ENCODE assay signal across 10 cellular contexts in the genomic region with DNA sequence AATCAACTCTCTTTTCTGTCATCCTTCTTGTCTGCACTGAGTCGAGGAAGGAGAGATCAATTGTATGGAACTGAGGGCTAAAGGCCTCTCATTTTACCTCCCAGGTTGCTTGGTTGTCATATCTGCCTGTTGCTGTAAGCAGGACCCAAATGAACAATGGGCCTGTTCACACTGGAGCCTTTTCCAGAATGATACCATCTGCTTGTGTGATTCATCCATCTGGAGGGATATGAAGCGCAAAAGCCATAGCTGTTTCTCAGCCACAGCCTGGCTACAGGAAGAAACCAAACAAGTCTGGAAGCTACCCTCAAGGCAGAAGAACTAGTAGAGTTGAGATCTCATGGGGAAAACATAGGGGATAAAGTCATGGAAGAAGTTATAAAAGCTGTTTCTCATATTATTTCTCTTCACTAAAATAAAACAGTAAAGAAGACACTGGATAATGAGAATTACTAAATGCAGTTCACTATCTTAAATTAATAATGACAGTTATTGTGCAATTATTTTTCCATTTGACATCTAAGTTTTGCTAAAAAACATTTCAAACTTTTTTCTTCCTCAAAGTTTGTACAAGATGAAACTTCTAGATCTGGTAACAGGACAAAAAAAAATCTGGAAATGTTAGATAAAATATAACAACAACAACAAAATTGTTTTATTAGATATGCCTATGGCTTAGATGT.
DNase-seq lines count a peak whose midpoint lies in the region; ATAC-seq and TF ChIP-seq lines count a peak whose summit lies in the region.
"Had no signal": no experiment of that assay in that cellular context is flagged by ENCODE, and none has a peak within 500 bp of the region (broad histone marks: within the 10 kb centered on the region; RNA-seq: fewer than 3 reads in every experiment).

No MANE protein-coding gene starts in this region.

- H3K36me3 Mint-ChIP-seq in GM23338 (ENCODE audit: low read depth) = no peaks in the 10 kb centered on the region
- H3K36me3 Mint-ChIP-seq in naive thymus-derived CD8-positive, alpha-beta T cell = no peaks in the 10 kb centered on the region

- intact Hi-C loops in sciatic nerve (cut with DNase I) = no loop called here

- H3K4me2 ChIP-seq in GM23338 = no peak overlapping the region

- H3K27me3 Mint-ChIP-seq in GM23338 (ENCODE audit: insufficient read depth, low read depth, poor library complexity) = peaks cover 2% of the 10 kb centered on the region
- no peaks in the 10 kb centered on the region for H3K27me3 Mint-ChIP-seq in naive thymus-derived CD8-positive, alpha-beta T cell
- H3K27me3 Mint-ChIP-seq: activated CD8-positive, alpha-beta T cell treated with anti-CD3 and anti-CD28 coated beads for 36 hours had no signal

- H3K9me3 Mint-ChIP-seq in GM23338 = no peaks in the 10 kb centered on the region
- H3K9me3 Mint-ChIP-seq in naive thymus-derived CD8-positive, alpha-beta T cell = no peaks in the 10 kb centered on the region
- H3K9me3 Mint-ChIP-seq: activated CD8-positive, alpha-beta T cell treated with anti-CD3 and anti-CD28 coated beads for 36 hours had no signal

- H2AFZ ChIP-seq in GM23338 = peak overlapping the region; percentile 63

- DNase-seq in GM23338 (ENCODE audit: low spot score) (no peak), foreskin fibroblast (peak; percentile 47 to 77), sciatic nerve (ENCODE audit: low spot score) (no peak), activated gamma-delta T cell treated with Interleukin-2 at 50 U/mL for 16 hours (no peak), NCI-H2227 (lab: John Stamatoyannopoulos, UW; ENCODE audit: unreplicated experiment) (no peak)
- DNase-seq in naive thymus-derived CD8-positive, alpha-beta T cell = no peak
- no peak for DNase-seq in activated CD8-positive, alpha-beta memory T cell treated with anti-CD3 and anti-CD28 coated beads, Interleukin-2, amount 50 U/mL, for 48 hours
- DNase-seq: activated CD8-positive, alpha-beta T cell treated with anti-CD3 and anti-CD28 coated beads for 36 hours; NCI-H510A had no signal

- no peak overlapping the region for H3K27ac ChIP-seq in GM23338 (ENCODE audit: low read depth)

- no peaks in the 10 kb centered on the region for H3F3A ChIP-seq in GM23338 (replicated peaks; ENCODE audit: low read depth)

- POLR2A ChIA-PET in naive thymus-derived CD8-positive, alpha-beta T cell (lab: Charles Lee) = no interaction called here

- TF ChIP-seq CTCF in GM23338 (conservative IDR thresholded peaks at IDR 0.05; ENCODE audit: low read depth in 2 of 2) (no peak), foreskin fibroblast (IDR thresholded peaks at IDR 0.05; ENCODE audit: low read depth, low read length) (no peak)

- no peaks in the 10 kb centered on the region for H3K36me3 ChIP-seq in GM23338 (ENCODE audit: insufficient read depth)

- no peaks in the 10 kb centered on the region for H3K79me2 ChIP-seq in GM23338 (replicated peaks; ENCODE audit: insufficient read depth)

- H3K4me1 Mint-ChIP-seq in GM23338 = no peaks in the 10 kb centered on the region
- peaks cover 0 to 3% (median 0%) of the 10 kb centered on the region in 4 donors for H3K4me1 Mint-ChIP-seq in naive thymus-derived CD8-positive, alpha-beta T cell

- no peak overlapping the region for H3K4me3 Mint-ChIP-seq in GM23338
- H3K4me3 Mint-ChIP-seq in naive thymus-derived CD8-positive, alpha-beta T cell = no peak overlapping the region
- H3K4me3 Mint-ChIP-seq: activated CD8-positive, alpha-beta T cell treated with anti-CD3 and anti-CD28 coated beads for 36 hours had no signal

- no peaks in the 10 kb centered on the region for H3K4me1 ChIP-seq in GM23338 (ENCODE audit: insufficient read depth)

- no peaks in the 10 kb centered on the region for H3K27me3 ChIP-seq in GM23338 (ENCODE audit: insufficient read depth)

- ATAC-seq in GM23338 (no peak), SK-N-SH treated with all-trans-retinoic acid at 6 μM for 48 hours (peak; percentile 85), sciatic nerve (peak; percentile 93)
- no peak for ATAC-seq in naive thymus-derived CD8-positive, alpha-beta T cell
- ATAC-seq: activated CD8-positive, alpha-beta T cell treated with anti-CD3 and anti-CD28 coated beads for 36 hours had no signal

- no peaks in the 10 kb centered on the region for H4K20me1 ChIP-seq in GM23338 (replicated peaks; ENCODE audit: insufficient read depth)

- no peak overlapping the region for H3K27ac Mint-ChIP-seq in GM23338
- no peak overlapping the region for H3K27ac Mint-ChIP-seq in naive thymus-derived CD8-positive, alpha-beta T cell
- H3K27ac Mint-ChIP-seq: activated CD8-positive, alpha-beta T cell treated with anti-CD3 and anti-CD28 coated beads for 36 hours had no signal

- H3K9me2 ChIP-seq in GM23338 (ENCODE audit: insufficient read depth) = no peaks in the 10 kb centered on the region

- no peak overlapping the region for H3K4me3 ChIP-seq in GM23338
- no peak overlapping the region for H3K4me3 ChIP-seq in foreskin fibroblast (ENCODE audit: low read depth in 1 of 2, low read length in 2 of 2)

TF ChIP-seq in GM23338, 12 proteins besides CTCF, POLR2A, EP300 and RAD21 (continues in another document):
- no peak for TF ChIP-seq POLR2AphosphoS5 (IDR thresholded peaks at IDR 0.05; ENCODE audit: low read depth)
- no peak for TF ChIP-seq CREB1 (CRISPR knock-in tag; IDR thresholded peaks at IDR 0.05; ENCODE audit: low read depth)
- TF ChIP-seq ZNF331 (CRISPR knock-in tag; IDR thresholded peaks at IDR 0.05; ENCODE audit: low read depth) = no peak
- TF ChIP-seq JUNB (IDR thresholded peaks at IDR 0.05; ENCODE audit: unreplicated experiment) = no peak

TF ChIP-seq in SK-N-SH treated with all-trans-retinoic acid at 6 μM for 48 hours, 23 proteins besides CTCF, POLR2A, EP300 and RAD21:
- TF ChIP-seq, protein P1, sequence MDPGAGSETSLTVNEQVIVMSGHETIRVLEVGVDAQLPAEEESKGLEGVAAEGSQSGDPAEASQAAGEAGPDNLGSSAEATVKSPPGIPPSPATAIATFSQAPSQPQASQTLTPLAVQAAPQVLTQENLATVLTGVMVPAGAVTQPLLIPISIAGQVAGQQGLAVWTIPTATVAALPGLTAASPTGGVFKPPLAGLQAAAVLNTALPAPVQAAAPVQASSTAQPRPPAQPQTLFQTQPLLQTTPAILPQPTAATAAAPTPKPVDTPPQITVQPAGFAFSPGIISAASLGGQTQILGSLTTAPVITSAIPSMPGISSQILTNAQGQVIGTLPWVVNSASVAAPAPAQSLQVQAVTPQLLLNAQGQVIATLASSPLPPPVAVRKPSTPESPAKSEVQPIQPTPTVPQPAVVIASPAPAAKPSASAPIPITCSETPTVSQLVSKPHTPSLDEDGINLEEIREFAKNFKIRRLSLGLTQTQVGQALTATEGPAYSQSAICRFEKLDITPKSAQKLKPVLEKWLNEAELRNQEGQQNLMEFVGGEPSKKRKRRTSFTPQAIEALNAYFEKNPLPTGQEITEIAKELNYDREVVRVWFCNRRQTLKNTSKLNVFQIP (CRISPR knock-in tag; IDR thresholded peaks at IDR 0.05; ENCODE audit: borderline replicate concordance, low read depth) = 0 out of 2 replicates have a peak, but pooled peaks have one; percentile 14
- TF ChIP-seq, protein P2, sequence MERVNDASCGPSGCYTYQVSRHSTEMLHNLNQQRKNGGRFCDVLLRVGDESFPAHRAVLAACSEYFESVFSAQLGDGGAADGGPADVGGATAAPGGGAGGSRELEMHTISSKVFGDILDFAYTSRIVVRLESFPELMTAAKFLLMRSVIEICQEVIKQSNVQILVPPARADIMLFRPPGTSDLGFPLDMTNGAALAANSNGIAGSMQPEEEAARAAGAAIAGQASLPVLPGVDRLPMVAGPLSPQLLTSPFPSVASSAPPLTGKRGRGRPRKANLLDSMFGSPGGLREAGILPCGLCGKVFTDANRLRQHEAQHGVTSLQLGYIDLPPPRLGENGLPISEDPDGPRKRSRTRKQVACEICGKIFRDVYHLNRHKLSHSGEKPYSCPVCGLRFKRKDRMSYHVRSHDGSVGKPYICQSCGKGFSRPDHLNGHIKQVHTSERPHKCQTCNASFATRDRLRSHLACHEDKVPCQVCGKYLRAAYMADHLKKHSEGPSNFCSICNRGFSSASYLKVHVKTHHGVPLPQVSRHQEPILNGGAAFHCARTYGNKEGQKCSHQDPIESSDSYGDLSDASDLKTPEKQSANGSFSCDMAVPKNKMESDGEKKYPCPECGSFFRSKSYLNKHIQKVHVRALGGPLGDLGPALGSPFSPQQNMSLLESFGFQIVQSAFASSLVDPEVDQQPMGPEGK (CRISPR knock-in tag; IDR thresholded peaks at IDR 0.05; ENCODE audit: borderline replicate concordance) = no peak
- TF ChIP-seq CSDC2 (CRISPR knock-in tag; IDR thresholded peaks at IDR 0.05) = 0 out of 2 replicates have a peak, but pooled peaks have one; percentile 66
TF ChIP-seq in SK-N-SH treated with all-trans-retinoic acid at 6 μM for 48 hours: peak in this region for 2.

Comparison
In these comparisons a context has a peak if more than half of its experiments do, and no peak if none do; other contexts are left out.
1. ATAC-seq: peak in SK-N-SH treated with all-trans-retinoic acid at 6 μM for 48 hours (single experiment) and sciatic nerve (single experiment); none in GM23338 (single experiment) and naive thymus-derived CD8-positive, alpha-beta T cell (0 of 2).
2. DNase-seq: peak in foreskin fibroblast (2 of 2); none in GM23338 (single experiment), sciatic nerve (single experiment), naive thymus-derived CD8-positive, alpha-beta T cell (0 of 10), activated gamma-delta T cell treated with Interleukin-2 at 50 U/mL for 16 hours (single experiment), activated CD8-positive, alpha-beta memory T cell treated with anti-CD3 and anti-CD28 coated beads, Interleukin-2, amount 50 U/mL, for 48 hours (single experiment) and NCI-H2227 (single experiment).